1 cellular context compared by ENCODE assay signal in the genomic region with DNA sequence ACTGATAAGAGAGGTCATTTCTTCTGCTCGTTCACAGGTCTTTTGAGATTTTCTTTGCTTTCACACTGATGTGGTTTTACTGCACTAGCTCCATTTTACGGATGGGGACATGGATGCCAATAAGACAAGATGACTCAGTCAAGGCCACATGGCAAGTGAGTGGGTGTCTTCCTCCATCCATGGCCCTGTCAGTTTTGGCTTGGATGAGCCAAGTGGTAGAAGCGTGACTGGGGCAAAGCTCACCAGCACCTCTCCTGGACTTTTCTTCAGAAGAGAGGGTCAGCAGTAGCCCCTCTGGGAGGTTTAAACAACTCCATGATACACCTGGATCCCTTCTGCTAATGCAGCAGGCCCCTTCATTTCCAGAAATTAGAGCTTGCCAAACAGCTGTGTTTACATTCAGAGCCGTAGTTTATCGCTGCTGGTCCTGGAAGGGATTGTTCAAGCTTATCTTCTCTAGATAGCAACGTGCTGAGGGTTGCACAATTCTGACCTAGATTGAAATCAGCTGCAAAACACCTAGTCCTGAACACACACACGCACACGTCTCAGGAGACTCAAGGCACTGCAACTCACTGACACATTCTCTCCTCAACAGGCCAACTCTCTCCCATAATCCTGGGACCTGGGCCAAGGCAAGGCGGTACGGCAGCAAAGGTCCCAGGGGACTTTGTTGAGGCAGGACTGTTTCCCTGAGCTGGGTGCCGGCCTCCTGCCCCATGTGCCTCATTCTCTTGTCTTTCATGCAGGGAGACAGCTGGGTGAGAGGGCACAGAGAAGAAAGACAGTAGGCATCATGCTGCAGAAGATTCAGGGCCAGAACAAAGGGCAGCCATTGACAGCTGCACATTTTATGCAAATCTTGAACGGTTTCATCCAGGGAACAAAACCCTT.
TF ChIP-seq lines count a peak whose summit lies in the region.

No MANE protein-coding gene starts in this region.

TF ChIP-seq in HepG2, 621 proteins besides CTCF, POLR2A, EP300 and RAD21 (continued from another document and continues in another):
- TF ChIP-seq, protein P1, sequence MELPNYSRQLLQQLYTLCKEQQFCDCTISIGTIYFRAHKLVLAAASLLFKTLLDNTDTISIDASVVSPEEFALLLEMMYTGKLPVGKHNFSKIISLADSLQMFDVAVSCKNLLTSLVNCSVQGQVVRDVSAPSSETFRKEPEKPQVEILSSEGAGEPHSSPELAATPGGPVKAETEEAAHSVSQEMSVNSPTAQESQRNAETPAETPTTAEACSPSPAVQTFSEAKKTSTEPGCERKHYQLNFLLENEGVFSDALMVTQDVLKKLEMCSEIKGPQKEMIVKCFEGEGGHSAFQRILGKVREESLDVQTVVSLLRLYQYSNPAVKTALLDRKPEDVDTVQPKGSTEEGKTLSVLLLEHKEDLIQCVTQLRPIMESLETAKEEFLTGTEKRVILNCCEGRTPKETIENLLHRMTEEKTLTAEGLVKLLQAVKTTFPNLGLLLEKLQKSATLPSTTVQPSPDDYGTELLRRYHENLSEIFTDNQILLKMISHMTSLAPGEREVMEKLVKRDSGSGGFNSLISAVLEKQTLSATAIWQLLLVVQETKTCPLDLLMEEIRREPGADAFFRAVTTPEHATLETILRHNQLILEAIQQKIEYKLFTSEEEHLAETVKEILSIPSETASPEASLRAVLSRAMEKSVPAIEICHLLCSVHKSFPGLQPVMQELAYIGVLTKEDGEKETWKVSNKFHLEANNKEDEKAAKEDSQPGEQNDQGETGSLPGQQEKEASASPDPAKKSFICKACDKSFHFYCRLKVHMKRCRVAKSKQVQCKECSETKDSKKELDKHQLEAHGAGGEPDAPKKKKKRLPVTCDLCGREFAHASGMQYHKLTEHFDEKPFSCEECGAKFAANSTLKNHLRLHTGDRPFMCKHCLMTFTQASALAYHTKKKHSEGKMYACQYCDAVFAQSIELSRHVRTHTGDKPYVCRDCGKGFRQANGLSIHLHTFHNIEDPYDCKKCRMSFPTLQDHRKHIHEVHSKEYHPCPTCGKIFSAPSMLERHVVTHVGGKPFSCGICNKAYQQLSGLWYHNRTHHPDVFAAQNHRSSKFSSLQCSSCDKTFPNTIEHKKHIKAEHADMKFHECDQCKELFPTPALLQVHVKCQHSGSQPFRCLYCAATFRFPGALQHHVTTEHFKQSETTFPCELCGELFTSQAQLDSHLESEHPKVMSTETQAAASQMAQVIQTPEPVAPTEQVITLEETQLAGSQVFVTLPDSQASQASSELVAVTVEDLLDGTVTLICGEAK (IDR thresholded peaks at IDR 0.05) = no peak
- TF ChIP-seq, protein P1 (CRISPR knock-in tag; IDR thresholded peaks at IDR 0.05) = no peak
- TF ChIP-seq ATF7-NPFF (CRISPR knock-in tag; IDR thresholded peaks at IDR 0.05; ENCODE audit: low read depth) (no peak), ZFP36L1 (CRISPR knock-in tag; IDR thresholded peaks at IDR 0.05) (no peak), SAFB2 (CRISPR knock-in tag; IDR thresholded peaks at IDR 0.05; ENCODE audit: borderline replicate concordance, low read depth) (no peak), ZNF205 (CRISPR knock-in tag; IDR thresholded peaks at IDR 0.05) (no peak), ZNF350 (CRISPR knock-in tag; IDR thresholded peaks at IDR 0.05; ENCODE audit: borderline replicate concordance, low read depth) (no peak; the same call in 1 of the 2 replicates), TBX3 (IDR thresholded peaks at IDR 0.05; ENCODE audit: borderline replicate concordance) (no peak), ZNF530 (CRISPR knock-in tag; IDR thresholded peaks at IDR 0.05; ENCODE audit: low read depth) (no peak), MAFK (conservative IDR thresholded peaks at IDR 0.05 in 1 of 2, IDR thresholded peaks at IDR 0.05 in 1 of 2; ENCODE audit: low read length in 2 of 2) (no peak; a peak in 1 of 4 replicates), NFYC (CRISPR knock-in tag; IDR thresholded peaks at IDR 0.05) (no peak), ZSCAN31 (CRISPR knock-in tag; IDR thresholded peaks at IDR 0.05; ENCODE audit: low read depth) (no peak), ISL2 (CRISPR knock-in tag; IDR thresholded peaks at IDR 0.05) (peak; percentile 77), TRIM24 (CRISPR knock-in tag; IDR thresholded peaks at IDR 0.05) (no peak), KDM4B (CRISPR knock-in tag; IDR thresholded peaks at IDR 0.05) (no peak), KAT7 (CRISPR knock-in tag; IDR thresholded peaks at IDR 0.05; ENCODE audit: borderline replicate concordance) (no peak), HDAC1 (CRISPR knock-in tag; IDR thresholded peaks at IDR 0.05) (peak; percentile 72), HDAC6 (IDR thresholded peaks at IDR 0.05; ENCODE audit: low read depth, low read length) (no peak), PPARG (CRISPR knock-in tag; conservative IDR thresholded peaks at IDR 0.05) (peak; percentile 57), ZBTB46 (CRISPR knock-in tag; IDR thresholded peaks at IDR 0.05; ENCODE audit: borderline replicate concordance) (no peak), ZNF709 (CRISPR knock-in tag; IDR thresholded peaks at IDR 0.05) (no peak), HES4 (CRISPR knock-in tag; IDR thresholded peaks at IDR 0.05; ENCODE audit: borderline replicate concordance) (no peak), ZNF572 (CRISPR knock-in tag; IDR thresholded peaks at IDR 0.05) (no peak), MTF1 (CRISPR knock-in tag; IDR thresholded peaks at IDR 0.05) (no peak), SKI (IDR thresholded peaks at IDR 0.05; ENCODE audit: partially characterized antibody) (no peak), ZBTB39 (CRISPR knock-in tag; IDR thresholded peaks at IDR 0.05) (no peak), ZNF713 (CRISPR knock-in tag; IDR thresholded peaks at IDR 0.05) (no peak), ZZZ3 (CRISPR knock-in tag; IDR thresholded peaks at IDR 0.05; ENCODE audit: borderline replicate concordance) (no peak), ZNF232 (CRISPR knock-in tag; IDR thresholded peaks at IDR 0.05; ENCODE audit: borderline replicate concordance) (no peak), TFAP4 (IDR thresholded peaks at IDR 0.05; ENCODE audit: borderline replicate concordance, low read depth) (peak; percentile 99), ZBTB3 (CRISPR knock-in tag; IDR thresholded peaks at IDR 0.05; ENCODE audit: borderline replicate concordance, low read depth) (no peak)
- TF ChIP-seq, protein P2, sequence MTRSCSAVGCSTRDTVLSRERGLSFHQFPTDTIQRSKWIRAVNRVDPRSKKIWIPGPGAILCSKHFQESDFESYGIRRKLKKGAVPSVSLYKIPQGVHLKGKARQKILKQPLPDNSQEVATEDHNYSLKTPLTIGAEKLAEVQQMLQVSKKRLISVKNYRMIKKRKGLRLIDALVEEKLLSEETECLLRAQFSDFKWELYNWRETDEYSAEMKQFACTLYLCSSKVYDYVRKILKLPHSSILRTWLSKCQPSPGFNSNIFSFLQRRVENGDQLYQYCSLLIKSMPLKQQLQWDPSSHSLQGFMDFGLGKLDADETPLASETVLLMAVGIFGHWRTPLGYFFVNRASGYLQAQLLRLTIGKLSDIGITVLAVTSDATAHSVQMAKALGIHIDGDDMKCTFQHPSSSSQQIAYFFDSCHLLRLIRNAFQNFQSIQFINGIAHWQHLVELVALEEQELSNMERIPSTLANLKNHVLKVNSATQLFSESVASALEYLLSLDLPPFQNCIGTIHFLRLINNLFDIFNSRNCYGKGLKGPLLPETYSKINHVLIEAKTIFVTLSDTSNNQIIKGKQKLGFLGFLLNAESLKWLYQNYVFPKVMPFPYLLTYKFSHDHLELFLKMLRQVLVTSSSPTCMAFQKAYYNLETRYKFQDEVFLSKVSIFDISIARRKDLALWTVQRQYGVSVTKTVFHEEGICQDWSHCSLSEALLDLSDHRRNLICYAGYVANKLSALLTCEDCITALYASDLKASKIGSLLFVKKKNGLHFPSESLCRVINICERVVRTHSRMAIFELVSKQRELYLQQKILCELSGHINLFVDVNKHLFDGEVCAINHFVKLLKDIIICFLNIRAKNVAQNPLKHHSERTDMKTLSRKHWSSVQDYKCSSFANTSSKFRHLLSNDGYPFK (CRISPR knock-in tag; IDR thresholded peaks at IDR 0.05; ENCODE audit: borderline replicate concordance) = no peak
- TF ChIP-seq, protein P3, sequence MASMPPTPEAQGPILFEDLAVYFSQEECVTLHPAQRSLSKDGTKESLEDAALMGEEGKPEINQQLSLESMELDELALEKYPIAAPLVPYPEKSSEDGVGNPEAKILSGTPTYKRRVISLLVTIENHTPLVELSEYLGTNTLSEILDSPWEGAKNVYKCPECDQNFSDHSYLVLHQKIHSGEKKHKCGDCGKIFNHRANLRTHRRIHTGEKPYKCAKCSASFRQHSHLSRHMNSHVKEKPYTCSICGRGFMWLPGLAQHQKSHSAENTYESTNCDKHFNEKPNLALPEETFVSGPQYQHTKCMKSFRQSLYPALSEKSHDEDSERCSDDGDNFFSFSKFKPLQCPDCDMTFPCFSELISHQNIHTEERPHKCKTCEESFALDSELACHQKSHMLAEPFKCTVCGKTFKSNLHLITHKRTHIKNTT (CRISPR knock-in tag; IDR thresholded peaks at IDR 0.05) = no peak
- TF ChIP-seq, protein P4, sequence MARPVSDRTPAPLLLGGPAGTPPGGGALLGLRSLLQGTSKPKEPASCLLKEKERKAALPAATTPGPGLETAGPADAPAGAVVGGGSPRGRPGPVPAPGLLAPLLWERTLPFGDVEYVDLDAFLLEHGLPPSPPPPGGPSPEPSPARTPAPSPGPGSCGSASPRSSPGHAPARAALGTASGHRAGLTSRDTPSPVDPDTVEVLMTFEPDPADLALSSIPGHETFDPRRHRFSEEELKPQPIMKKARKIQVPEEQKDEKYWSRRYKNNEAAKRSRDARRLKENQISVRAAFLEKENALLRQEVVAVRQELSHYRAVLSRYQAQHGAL (CRISPR knock-in tag; IDR thresholded peaks at IDR 0.05; ENCODE audit: not compliant biosample characterization) = no peak
- TF ChIP-seq, protein P5, sequence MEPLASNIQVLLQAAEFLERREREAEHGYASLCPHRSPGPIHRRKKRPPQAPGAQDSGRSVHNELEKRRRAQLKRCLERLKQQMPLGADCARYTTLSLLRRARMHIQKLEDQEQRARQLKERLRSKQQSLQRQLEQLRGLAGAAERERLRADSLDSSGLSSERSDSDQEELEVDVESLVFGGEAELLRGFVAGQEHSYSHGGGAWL (CRISPR knock-in tag; IDR thresholded peaks at IDR 0.05) = no peak
- TF ChIP-seq, protein P6, sequence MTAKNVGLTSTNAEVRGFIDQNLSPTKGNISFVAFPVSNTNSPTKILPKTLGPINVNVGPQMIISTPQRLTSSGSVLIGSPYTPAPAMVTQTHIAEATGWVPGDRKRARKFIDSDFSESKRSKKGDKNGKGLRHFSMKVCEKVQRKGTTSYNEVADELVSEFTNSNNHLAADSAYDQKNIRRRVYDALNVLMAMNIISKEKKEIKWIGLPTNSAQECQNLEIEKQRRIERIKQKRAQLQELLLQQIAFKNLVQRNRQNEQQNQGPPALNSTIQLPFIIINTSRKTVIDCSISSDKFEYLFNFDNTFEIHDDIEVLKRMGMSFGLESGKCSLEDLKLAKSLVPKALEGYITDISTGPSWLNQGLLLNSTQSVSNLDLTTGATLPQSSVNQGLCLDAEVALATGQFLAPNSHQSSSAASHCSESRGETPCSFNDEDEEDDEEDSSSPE (CRISPR knock-in tag; IDR thresholded peaks at IDR 0.05) = no peak
